ENCODE assay signal across 8 cellular contexts in genomic region chr10:33509231-33509871, GRCh38.
DNase-seq lines count a peak whose midpoint lies in the region; ATAC-seq and TF ChIP-seq lines count a peak whose summit lies in the region.

No MANE protein-coding gene starts in this region.

- no peak overlapping the region for H3K14ac ChIP-seq in IMR-90 (replicated peaks; ENCODE audit: low read depth, low read length)

- no peaks in the 10 kb centered on the region for H3K4me1 Mint-ChIP-seq in T-helper 17 cell

- H3K36me3 Mint-ChIP-seq in T-helper 17 cell (ENCODE audit: low read depth): no peaks in the 10 kb centered on the region

- no peak overlapping the region for H2BK20ac ChIP-seq in IMR-90 (ENCODE audit: low read depth, low read length)

- H4K5ac ChIP-seq in IMR-90 (ENCODE audit: low read depth, low read length): no peak overlapping the region

- H2BK5ac ChIP-seq in IMR-90 (ENCODE audit: low read depth, low read length, poor library complexity, severe bottlenecking): no peak overlapping the region

- no peak overlapping the region for H3K4ac ChIP-seq in IMR-90 (ENCODE audit: low read depth, low read length)

- H3K36me3 ChIP-seq in IMR-90 (ENCODE audit: control insufficient read depth, insufficient read depth, low read length): no peaks in the 10 kb centered on the region
- no peaks in the 10 kb centered on the region for H3K36me3 ChIP-seq in gastroesophageal sphincter
- no peaks in the 10 kb centered on the region for H3K36me3 ChIP-seq in skeletal muscle satellite cell (ENCODE audit: insufficient read depth, low read length)

- TF ChIP-seq CTCF in IMR-90 (conservative IDR thresholded peaks at IDR 0.05; ENCODE audit: low read depth, low read length): no peak
- no peak for TF ChIP-seq CTCF in gastroesophageal sphincter (IDR thresholded peaks at IDR 0.05)

- no peak overlapping the region for H3K18ac ChIP-seq in IMR-90 (ENCODE audit: low read depth, low read length)

- no peak overlapping the region for H3K56ac ChIP-seq in IMR-90 (ENCODE audit: extremely low read depth, insufficient read depth, low read length)

- TF ChIP-seq RAD21 in IMR-90 (IDR thresholded peaks at IDR 0.05; ENCODE audit: low read length): no peak

- peaks cover 2% of the 10 kb centered on the region; the same call in 1 of the 2 replicates for H3K9me1 ChIP-seq in IMR-90 (ENCODE audit: insufficient read depth, low read length)

- H3K9ac ChIP-seq in IMR-90 (ENCODE audit: low read depth, low read length) (no peak overlapping the region), skeletal muscle satellite cell (ENCODE audit: low read depth, low read length) (no peak overlapping the region)

- intact Hi-C loops in IMR-90 (cut with micrococcal nuclease): loop anchor here (5.0 kb wide), 1 partner anchor 177 kb away; the partner anchor contains the start of gene NRP1

- POLR2A ChIA-PET in IMR-90 (lab: Charles Lee; ENCODE audit: unreplicated experiment): no interaction called here

- no peak overlapping the region for H4K8ac ChIP-seq in IMR-90 (ENCODE audit: low read depth in 2 of 2, low read length in 2 of 2)

- H4K91ac ChIP-seq in IMR-90 (ENCODE audit: insufficient read depth, low read depth, low read length): no peak overlapping the region

- H3K23ac ChIP-seq in IMR-90 (ENCODE audit: low read depth, low read length): no peak overlapping the region

- CTCF ChIA-PET in IMR-90 (lab: Yijun Ruan, JAX): no interaction called here

- no peak overlapping the region for H2AK5ac ChIP-seq in IMR-90 (ENCODE audit: low read depth, low read length)

- H3K4me2 ChIP-seq in IMR-90 (ENCODE audit: low read depth, low read length) (peak overlapping the region; percentile 71), skeletal muscle satellite cell (ENCODE audit: low read length) (peak overlapping the region; percentile 20)

- H2AFZ ChIP-seq in IMR-90 (replicated peaks; ENCODE audit: low read length, poor library complexity): no peak overlapping the region

- no peak overlapping the region for H3K4me3 ChIP-seq in IMR-90 (ENCODE audit: insufficient read depth, low read depth, low read length)
- H3K4me3 ChIP-seq in gastroesophageal sphincter: no peak overlapping the region
- H3K4me3 ChIP-seq in skeletal muscle satellite cell (ENCODE audit: low read length): no peak overlapping the region

- dilution Hi-C loops in IMR-90 (cut with HindIII; ENCODE audit: low sequenced_read_pairs, unreplicated experiment): no loop called here

- peak; percentile 39 for DNase-seq in NCI-H2029 (lab: John Stamatoyannopoulos, UW)
- DNase-seq in NCI-H2029 treated with DMSO at 0.1 percent for 48 hours (lab: John Stamatoyannopoulos, UW): no peak
- DNase-seq in IMR-90: peak; percentile 84
- no peak for DNase-seq in T-helper 17 cell
- DNase-seq in iPS-NIHi11 (ENCODE audit: low spot score): no peak

- no peak for TF ChIP-seq EP300 in gastroesophageal sphincter (IDR thresholded peaks at IDR 0.05)

- no peak overlapping the region for H2BK15ac ChIP-seq in IMR-90 (ENCODE audit: low read depth, low read length)

- H2BK120ac ChIP-seq in IMR-90 (ENCODE audit: low read depth, low read length): no peak overlapping the region

- peak; percentile 71 for ATAC-seq in GM21723 (IDR thresholded peaks at IDR 0.05; ENCODE audit: unreplicated experiment)
- ATAC-seq in IMR-90 (ENCODE audit: low read depth): peak; percentile 77
- ATAC-seq in T-helper 17 cell: peak; percentile 57
- ATAC-seq in gastroesophageal sphincter: peak; percentile 80

- H3K27me3 ChIP-seq in IMR-90 (ENCODE audit: control insufficient read depth, insufficient read depth, low read length): peaks cover 2% of the 10 kb centered on the region; the same call in 1 of the 2 replicates
- H3K27me3 ChIP-seq in gastroesophageal sphincter: no peaks in the 10 kb centered on the region
- H3K27me3 ChIP-seq in skeletal muscle satellite cell (ENCODE audit: control insufficient read depth, insufficient read depth, low read length): no peaks in the 10 kb centered on the region

- in situ Hi-C loops in IMR-90 (cut with MboI; ENCODE audit: low sequenced_read_pairs): no loop called here

- no peaks in the 10 kb centered on the region for H4K20me1 ChIP-seq in IMR-90 (ENCODE audit: insufficient read depth, low read length)

- no peak overlapping the region for H3K27ac Mint-ChIP-seq in T-helper 17 cell

- H3K27ac ChIP-seq in IMR-90 (ENCODE audit: insufficient read depth, low read length) (no peak overlapping the region), gastroesophageal sphincter (peak overlapping the region; percentile 63 to 88 (median 77))

- H3K4me3 Mint-ChIP-seq in T-helper 17 cell: no peak overlapping the region

- H3K9me3 ChIP-seq in IMR-90 (ENCODE audit: control insufficient read depth, insufficient read depth, low read length) (no peaks in the 10 kb centered on the region), T-helper 17 cell (ENCODE audit: control insufficient read depth, low read length, poor library complexity, severe bottlenecking) (no peaks in the 10 kb centered on the region), gastroesophageal sphincter (no peaks in the 10 kb centered on the region), skeletal muscle satellite cell (replicated peaks; ENCODE audit: low read length) (no peaks in the 10 kb centered on the region)

- no peak for TF ChIP-seq POLR2A in IMR-90 (IDR thresholded peaks at IDR 0.05; ENCODE audit: low read depth, low read length)
- TF ChIP-seq POLR2A in gastroesophageal sphincter (IDR thresholded peaks at IDR 0.05): no peak

- H3K27me3 Mint-ChIP-seq in T-helper 17 cell: peaks cover 15% of the 10 kb centered on the region

- H2AK9ac ChIP-seq in IMR-90 (replicated peaks; ENCODE audit: low read depth, low read length, poor library complexity): no peak overlapping the region

- WGBS in IMR-90 (ENCODE audit: extremely low coverage in 2 of 2, insufficient read length in 1 of 2), 2 experiments: no CpG with 5 or more reads among the region's 7 CpGs
- WGBS in gastroesophageal sphincter (ENCODE audit: low coverage in 1 of 2), 2 donors: 16 to 17% methylated on average over 7 of the region's 7 CpGs

- no TSS peak for BruUV-seq in IMR-90 (replicated peaks; lab: Mats Ljungman, UMichigan)

- no peaks in the 10 kb centered on the region for H3K79me1 ChIP-seq in IMR-90 (ENCODE audit: low read depth in 1 of 2, low read length in 2 of 2)

- H3K4me1 ChIP-seq in IMR-90 (ENCODE audit: control insufficient read depth, insufficient read depth, low read length) (peaks cover 2% of the 10 kb centered on the region; the same call in 1 of the 2 replicates), gastroesophageal sphincter (peaks cover 0 to 38% (median 7%) of the 10 kb centered on the region in 3 donors), skeletal muscle satellite cell (ENCODE audit: control insufficient read depth, insufficient read depth, low read length) (peaks cover 9% of the 10 kb centered on the region)

TF ChIP-seq in IMR-90, 13 proteins besides CTCF, POLR2A, EP300 and RAD21:
- TF ChIP-seq BHLHE40 (IDR thresholded peaks at IDR 0.05; ENCODE audit: low read depth, low read length) (peak; percentile 38; the same call in 1 of the 2 replicates), SMC3 (IDR thresholded peaks at IDR 0.05; ENCODE audit: low read depth, low read length) (no peak), NFE2L2 (IDR thresholded peaks at IDR 0.05; ENCODE audit: low read depth, low read length) (no peak), FOS (IDR thresholded peaks at IDR 0.05; ENCODE audit: low read depth, low read length) (peak; percentile 77)

Comparison
In these comparisons a context has a peak if more than half of its experiments do, and no peak if none do; other contexts are left out.
1. DNase-seq: peak in NCI-H2029 (single experiment) and IMR-90 (single experiment); none in NCI-H2029 treated with DMSO at 0.1 percent for 48 hours (single experiment), T-helper 17 cell (0 of 3) and iPS-NIHi11 (single experiment).
2. Peak in every context shown above with its lines, with median percentiles within 50 percentile points of each other: ATAC-seq.